Comparison of ENCODE assay signal across 17 cellular contexts in genomic region chr18:48608581-48608980, GRCh38.
DNase-seq lines count a peak whose midpoint lies in the region; ATAC-seq and TF ChIP-seq lines count a peak whose summit lies in the region.
"Had no signal": no experiment of that assay in that cellular context is flagged by ENCODE, and none has a peak within 500 bp of the region (broad histone marks: within the 10 kb centered on the region; RNA-seq: fewer than 3 reads in every experiment).

No MANE protein-coding gene starts in this region.

- WGBS in thyroid gland, 2 donors: 52 to 57% methylated on average over 5 of the region's 5 CpGs

- no peak for TF ChIP-seq POLR2A in thyroid gland (IDR thresholded peaks at IDR 0.05)

- H3K4me1 ChIP-seq in thyroid gland: peaks cover 0 to 10% of the 10 kb centered on the region in 2 donors

- H3K27ac ChIP-seq in thyroid gland: no peak overlapping the region
- H3K27ac ChIP-seq: 22Rv1; BLaER1 treated with 17β-estradiol and CSF1 and Interleukin-3, amounts not matched to agents 10 nM and 100 nM; KMS-11 had no signal

- H3K36me3 ChIP-seq in thyroid gland: no peaks in the 10 kb centered on the region
- H3K36me3 ChIP-seq: MG63 had no signal

- H3K4me3 ChIP-seq in thyroid gland (replicated peaks in 1 of 3): no peak overlapping the region
- H3K4me3 ChIP-seq: BLaER1 treated with 17β-estradiol and CSF1 and Interleukin-3, amounts not matched to agents 10 nM and 100 nM; MG63 had no signal

- no peak for TF ChIP-seq CTCF in thyroid gland (IDR thresholded peaks at IDR 0.05)

- no peaks in the 10 kb centered on the region for H3K9me3 ChIP-seq in thyroid gland
- H3K9me3 ChIP-seq: BLaER1 treated with 17β-estradiol and CSF1 and Interleukin-3, amounts not matched to agents 10 nM and 100 nM; MG63 had no signal

- DNase-seq in Right ventricle myocardium superior: peak; percentile 30
- no peak for DNase-seq in cardiac septum (ENCODE audit: low spot score)
- peak; percentile 60 for DNase-seq in cerebellar cortex (ENCODE audit: low spot score)
- DNase-seq in myocyte (ENCODE audit: low read depth): peak; percentile 74
- peak; percentile 34 for DNase-seq in thyroid gland
- no peak for DNase-seq in LoVo (ENCODE audit: low spot score)
- DNase-seq: DMS153, MG63, NCI-H1092 treated with DMSO at 0.1 percent for 48 hours, NCI-H187 treated with DMSO at 0.1 percent for 48 hours, NCI-H510A treated with DMSO at 0.1 percent for 48 hours had no signal

- no peaks in the 10 kb centered on the region for H3K27me3 ChIP-seq in thyroid gland
- H3K27me3 ChIP-seq: BLaER1 treated with 17β-estradiol and CSF1 and Interleukin-3, amounts not matched to agents 10 nM and 100 nM; MG63 had no signal

- ATAC-seq in Right ventricle myocardium superior (ENCODE audit: poor library complexity) (no peak), GM21367 (IDR thresholded peaks at IDR 0.05; ENCODE audit: unreplicated experiment) (no peak), HG03097 (IDR thresholded peaks at IDR 0.05; ENCODE audit: low FRiP score, unreplicated experiment) (no peak)
- ATAC-seq: HepG2 had no signal

- intact Hi-C loops in Right ventricle myocardium superior (cut with DNase I) (no loop called here), cardiac septum (cut with DNase I) (no loop called here), thyroid gland (cut with DNase I) (no loop called here)

Comparison
In these comparisons a context has a peak if more than half of its experiments do, and no peak if none do; other contexts are left out.
1. DNase-seq: peak in Right ventricle myocardium superior (single experiment), cerebellar cortex (single experiment), myocyte (single experiment) and thyroid gland (2 of 2); none in cardiac septum (single experiment) and LoVo (single experiment).